ENCODE assay signal across 8 cellular contexts in the genomic region with DNA sequence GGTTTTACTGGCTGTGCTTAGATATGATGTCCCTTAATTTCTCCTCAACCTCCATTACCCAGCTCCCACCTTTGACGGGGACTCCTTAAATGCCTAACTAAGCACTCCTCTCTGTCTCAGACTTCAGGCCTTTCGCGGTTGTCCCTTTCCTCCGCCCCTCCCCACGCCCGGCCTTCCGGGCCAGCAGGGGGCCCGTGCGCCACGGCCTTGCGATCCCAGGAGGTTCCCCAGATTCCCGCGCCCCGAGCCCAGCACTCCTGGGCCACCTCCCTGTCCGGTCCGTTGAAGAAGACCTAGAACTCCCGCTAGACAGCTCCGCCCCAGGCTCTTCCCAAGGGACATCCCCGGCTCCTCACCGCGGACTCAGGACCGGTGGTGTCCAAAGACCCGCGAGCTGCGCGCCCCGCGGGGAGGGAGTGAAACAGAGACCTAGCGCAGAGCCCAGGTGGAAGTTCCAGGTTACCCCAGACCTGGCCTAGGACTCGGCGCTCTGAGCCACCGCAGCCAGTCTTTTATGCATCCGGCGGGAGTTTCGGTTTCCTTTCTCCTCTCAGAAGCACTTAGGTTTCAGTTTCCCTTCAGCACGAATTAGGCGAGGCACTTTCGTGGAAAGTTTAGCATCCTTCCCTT.
DNase-seq lines count a peak whose midpoint lies in the region; ATAC-seq lines count a peak whose summit lies in the region.

A gene with protein sequence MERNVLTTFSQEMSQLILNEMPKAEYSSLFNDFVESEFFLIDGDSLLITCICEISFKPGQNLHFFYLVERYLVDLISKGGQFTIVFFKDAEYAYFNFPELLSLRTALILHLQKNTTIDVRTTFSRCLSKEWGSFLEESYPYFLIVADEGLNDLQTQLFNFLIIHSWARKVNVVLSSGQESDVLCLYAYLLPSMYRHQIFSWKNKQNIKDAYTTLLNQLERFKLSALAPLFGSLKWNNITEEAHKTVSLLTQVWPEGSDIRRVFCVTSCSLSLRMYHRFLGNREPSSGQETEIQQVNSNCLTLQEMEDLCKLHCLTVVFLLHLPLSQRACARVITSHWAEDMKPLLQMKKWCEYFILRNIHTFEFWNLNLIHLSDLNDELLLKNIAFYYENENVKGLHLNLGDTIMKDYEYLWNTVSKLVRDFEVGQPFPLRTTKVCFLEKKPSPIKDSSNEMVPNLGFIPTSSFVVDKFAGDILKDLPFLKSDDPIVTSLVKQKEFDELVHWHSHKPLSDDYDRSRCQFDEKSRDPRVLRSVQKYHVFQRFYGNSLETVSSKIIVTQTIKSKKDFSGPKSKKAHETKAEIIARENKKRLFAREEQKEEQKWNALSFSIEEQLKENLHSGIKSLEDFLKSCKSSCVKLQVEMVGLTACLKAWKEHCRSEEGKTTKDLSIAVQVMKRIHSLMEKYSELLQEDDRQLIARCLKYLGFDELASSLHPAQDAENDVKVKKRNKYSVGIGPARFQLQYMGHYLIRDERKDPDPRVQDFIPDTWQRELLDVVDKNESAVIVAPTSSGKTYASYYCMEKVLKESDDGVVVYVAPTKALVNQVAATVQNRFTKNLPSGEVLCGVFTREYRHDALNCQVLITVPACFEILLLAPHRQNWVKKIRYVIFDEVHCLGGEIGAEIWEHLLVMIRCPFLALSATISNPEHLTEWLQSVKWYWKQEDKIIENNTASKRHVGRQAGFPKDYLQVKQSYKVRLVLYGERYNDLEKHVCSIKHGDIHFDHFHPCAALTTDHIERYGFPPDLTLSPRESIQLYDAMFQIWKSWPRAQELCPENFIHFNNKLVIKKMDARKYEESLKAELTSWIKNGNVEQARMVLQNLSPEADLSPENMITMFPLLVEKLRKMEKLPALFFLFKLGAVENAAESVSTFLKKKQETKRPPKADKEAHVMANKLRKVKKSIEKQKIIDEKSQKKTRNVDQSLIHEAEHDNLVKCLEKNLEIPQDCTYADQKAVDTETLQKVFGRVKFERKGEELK (N-terminal part only) (minus strand): TSS at position 487 of the 630 bp plus-strand sequence. CDS start 7,493 bp downstream, outside the sequence.

- H3K9me3 Mint-ChIP-seq in effector memory CD8-positive, alpha-beta T cell = no peaks in the 10 kb centered on the region
- H3K9me3 Mint-ChIP-seq in memory B cell = no peaks in the 10 kb centered on the region

- peaks cover 23 to 40% of the 10 kb centered on the region in 2 donors for H3K4me1 Mint-ChIP-seq in effector memory CD8-positive, alpha-beta T cell (ENCODE audit: low read depth in 2 of 2)
- peaks cover 14% of the 10 kb centered on the region for H3K4me1 Mint-ChIP-seq in memory B cell

- DNase-seq in AML-193 (lab: John Stamatoyannopoulos, UW) = peak; percentile 43 to 54
- peak; percentile 35 for DNase-seq in NCI-H526 treated with DMSO at 0.1 percent for 48 hours (lab: John Stamatoyannopoulos, UW)
- peak; percentile 87 for DNase-seq in activated CD8-positive, alpha-beta memory T cell treated with anti-CD3 and anti-CD28 coated beads for 24 hours
- peak; percentile 77 to 86 (median 81) for DNase-seq in effector memory CD8-positive, alpha-beta T cell
- DNase-seq in memory B cell (ENCODE audit: low spot score in 2 of 2) = peak; percentile 75 to 78
- DNase-seq in stimulated activated CD8-positive, alpha-beta memory T cell treated with anti-CD3 and anti-CD28 coated beads, Interleukin-12 subunit alpha, Interleukin-12 subunit beta, amount 100 ng/mL, for 24 hours (ENCODE audit: extremely low read depth) = peak; percentile 39

- peaks cover 16% of the 10 kb centered on the region for H3K36me3 Mint-ChIP-seq in effector memory CD8-positive, alpha-beta T cell (ENCODE audit: insufficient read depth)
- peaks cover 7% of the 10 kb centered on the region for H3K36me3 Mint-ChIP-seq in memory B cell

- H3K27ac Mint-ChIP-seq in effector memory CD8-positive, alpha-beta T cell = peak within 1 kb of the TSS; percentile 100
- peak within 1 kb of the TSS; percentile 99 for H3K27ac Mint-ChIP-seq in memory B cell

- H3K4me3 Mint-ChIP-seq in effector memory CD8-positive, alpha-beta T cell = peak within 1 kb of the TSS; percentile 97 to 99
- peak within 1 kb of the TSS; percentile 96 for H3K4me3 Mint-ChIP-seq in memory B cell

- H3K27me3 Mint-ChIP-seq in effector memory CD8-positive, alpha-beta T cell = no peaks in the 10 kb centered on the region
- no peaks in the 10 kb centered on the region for H3K27me3 Mint-ChIP-seq in memory B cell

- ATAC-seq in GM19025 (IDR thresholded peaks at IDR 0.05; ENCODE audit: low read depth, unreplicated experiment) (peak; percentile 96), HG03342 (IDR thresholded peaks at IDR 0.05; ENCODE audit: unreplicated experiment) (peak; percentile 98), memory B cell (ENCODE audit: low read depth) (peak; percentile 98)
- ATAC-seq in effector memory CD8-positive, alpha-beta T cell (replicated peaks) = peak; percentile 96

Comparison
In these comparisons a context has a peak if more than half of its experiments do, and no peak if none do; other contexts are left out.
1. Peak in every context shown above with its lines: DNase-seq and ATAC-seq.
2. DNase-seq: peak in every context shown above with its lines; median percentile 87 in activated CD8-positive, alpha-beta memory T cell treated with anti-CD3 and anti-CD28 coated beads for 24 hours; 81 in effector memory CD8-positive, alpha-beta T cell; 76 in memory B cell; 48 in AML-193; 39 in stimulated activated CD8-positive, alpha-beta memory T cell treated with anti-CD3 and anti-CD28 coated beads, Interleukin-12 subunit alpha, Interleukin-12 subunit beta, amount 100 ng/mL, for 24 hours; 35 in NCI-H526 treated with DMSO at 0.1 percent for 48 hours.